In the genomic region with DNA sequence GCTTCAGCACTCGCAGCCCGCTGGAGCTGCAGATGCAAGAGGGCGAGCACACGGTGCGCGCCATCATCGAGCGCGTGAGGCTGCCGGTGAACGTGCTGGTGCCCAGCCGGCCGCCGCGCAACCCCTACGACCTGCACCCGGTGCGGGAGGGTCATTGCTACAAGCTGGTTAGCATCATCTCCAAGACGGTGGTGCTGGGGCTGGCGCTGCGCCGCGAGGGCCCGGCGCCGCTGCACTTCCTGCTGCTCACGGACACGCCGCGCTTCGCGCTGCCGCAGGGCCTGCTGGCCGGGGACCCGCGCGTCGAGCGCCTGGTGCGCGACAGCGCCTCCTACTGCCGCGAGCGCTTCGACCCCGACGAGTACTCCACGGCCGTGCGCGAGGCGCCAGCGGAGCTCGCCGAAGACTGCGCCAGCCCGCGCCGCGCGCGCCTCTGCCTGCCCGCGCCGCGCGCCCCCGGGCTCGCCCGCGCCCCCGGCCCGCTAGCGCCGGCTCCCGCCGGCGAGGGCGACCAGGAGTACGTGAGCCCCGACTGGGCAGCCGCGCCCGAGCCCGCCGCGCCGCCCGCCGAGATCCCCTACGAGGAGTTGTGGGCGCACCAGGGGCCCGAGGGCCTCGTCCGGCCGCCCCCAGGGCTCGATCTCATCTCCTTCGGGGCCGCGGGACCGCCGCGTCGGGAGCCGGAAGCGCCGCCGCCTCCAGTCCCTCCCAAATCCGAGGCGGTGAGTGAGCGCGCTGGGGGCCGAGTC, we compare ENCODE assay signal across 9 cellular contexts. TPM values are rescaled to one million over a fixed set of nuclear protein-coding genes. Genes with fewer than 3 reads are reported as not detected.
A peak's percentile ranks its signal among the peaks of the same experiment; 100 is the strongest.
DNase-seq lines count a peak whose midpoint lies in the region; ATAC-seq lines count a peak whose summit lies in the region.
"Had no signal": no experiment of that assay in that cellular context is flagged by ENCODE, and none has a peak within 500 bp of the region (broad histone marks: within the 10 kb centered on the region; RNA-seq: fewer than 3 reads in every experiment).

No MANE protein-coding gene starts in this region.

- ATAC-seq in GM19397 (IDR thresholded peaks at IDR 0.05; ENCODE audit: unreplicated experiment) (peak; percentile 79), memory B cell (ENCODE audit: low read depth) (peak; percentile 97), GM18870 (IDR thresholded peaks at IDR 0.05; ENCODE audit: unreplicated experiment) (no peak)

- H4K20me1 ChIP-seq in BLaER1 treated with 17β-estradiol and CSF1 and Interleukin-3, amounts not matched to agents 10 nM and 100 nM = peaks cover 0 to 31% (median 2%) of the 10 kb centered on the region in 11 experiments; a peak in 8 of 22 replicates

- H3K27ac ChIP-seq in BLaER1 treated with 17β-estradiol and CSF1 and Interleukin-3, amounts not matched to agents 10 nM and 100 nM = peak overlapping the region; percentile 58 to 87 (median 78); a peak in 21 of 22 replicates
- H3K27ac ChIP-seq in HUES64 (ENCODE audit: low read depth, low read length) = no peak overlapping the region
- H3K27ac ChIP-seq: KMS-11 had no signal

- 3% methylated on average over 114 of the region's 114 CpGs for WGBS in HUES64

- H3K9me3 Mint-ChIP-seq in memory B cell = no peaks in the 10 kb centered on the region

- peak overlapping the region; percentile 31 for H3K27ac Mint-ChIP-seq in memory B cell

- H3K36me3 Mint-ChIP-seq in memory B cell = no peaks in the 10 kb centered on the region

- H3K27me3 Mint-ChIP-seq in memory B cell = peaks cover 8% of the 10 kb centered on the region

- peaks cover 13% of the 10 kb centered on the region for H3K4me1 Mint-ChIP-seq in memory B cell

- peak overlapping the region; percentile 78 to 96 (median 89) for H3K4me2 ChIP-seq in BLaER1 treated with 17β-estradiol and CSF1 and Interleukin-3, amounts not matched to agents 10 nM and 100 nM
- H3K4me2 ChIP-seq: KMS-11 had no signal

- peak overlapping the region; percentile 78 for H3K4me3 Mint-ChIP-seq in memory B cell

- H3K9ac ChIP-seq in BLaER1 treated with 17β-estradiol and CSF1 and Interleukin-3, amounts not matched to agents 10 nM and 100 nM = peak overlapping the region; percentile 70 to 88 (median 84)
- peak overlapping the region; percentile 69 for H3K9ac ChIP-seq in HUES64 (ENCODE audit: low read depth, low read length)
- H3K9ac ChIP-seq: KMS-11 had no signal

- DNase-seq in activated CD4-positive, alpha-beta T cell treated with anti-CD3 and anti-CD28 coated beads for 4 hours = peak; percentile 83 to 84
- DNase-seq in dermis microvascular lymphatic vessel endothelial cell (ENCODE audit: low read depth in 2 of 2) = peak; percentile 43 to 83
- peak; percentile 81 to 82 for DNase-seq in memory B cell (ENCODE audit: low spot score in 2 of 2)
- DNase-seq in stimulated activated CD8-positive, alpha-beta memory T cell treated with anti-CD3 and anti-CD28 coated beads, Interleukin-12 subunit alpha, Interleukin-12 subunit beta, amount 100 ng/mL, for 4 hours (ENCODE audit: low read depth) = peak; percentile 76

- H3K36me3 ChIP-seq in BLaER1 treated with 17β-estradiol and CSF1 and Interleukin-3, amounts not matched to agents 10 nM and 100 nM = peaks cover 0 to 16% (median 1%) of the 10 kb centered on the region in 11 experiments; a peak in 8 of 22 replicates
- H3K36me3 ChIP-seq in HUES64 (ENCODE audit: insufficient read depth, low read length) = peaks cover 16% of the 10 kb centered on the region

- peak overlapping the region; percentile 63 to 76 (median 68) for H3K4me3 ChIP-seq in BLaER1 treated with 17β-estradiol and CSF1 and Interleukin-3, amounts not matched to agents 10 nM and 100 nM
- peak overlapping the region; percentile 53 for H3K4me3 ChIP-seq in HUES64 (ENCODE audit: low read length)

- H3K9me3 ChIP-seq in BLaER1 treated with 17β-estradiol and CSF1 and Interleukin-3, amounts not matched to agents 10 nM and 100 nM (replicated peaks in 1 of 11) = no peaks in the 10 kb centered on the region
- H3K9me3 ChIP-seq in HUES64 (ENCODE audit: insufficient read depth, low read depth, low read length) = no peaks in the 10 kb centered on the region

- peaks cover 30 to 60% (median 43%) of the 10 kb centered on the region in 11 experiments for H3K27me3 ChIP-seq in BLaER1 treated with 17β-estradiol and CSF1 and Interleukin-3, amounts not matched to agents 10 nM and 100 nM
- peaks cover 19% of the 10 kb centered on the region for H3K27me3 ChIP-seq in HUES64 (ENCODE audit: insufficient read depth, low read length)

- peaks cover 22 to 38% (median 29%) of the 10 kb centered on the region in 10 experiments for H3K4me1 ChIP-seq in BLaER1 treated with 17β-estradiol and CSF1 and Interleukin-3, amounts not matched to agents 10 nM and 100 nM
- peaks cover 5% of the 10 kb centered on the region; the same call in 1 of the 2 replicates for H3K4me1 ChIP-seq in HUES64 (ENCODE audit: insufficient read depth, low read length)

RNA-seq across cellular contexts. Expression of a gene that starts 11.8 kb away (rescaled TPM):
- 11.9 TPM for polyA plus RNA-seq in HUES64 (2013, experiment 1 of 2)
- 12.9 TPM for polyA plus RNA-seq in HUES64 (2013, experiment 2 of 2)
- 0.13 and 0.51 TPM in 2 replicates for total RNA-seq in dermis microvascular lymphatic vessel endothelial cell

RNA-seq across cellular contexts. Expression of a gene that starts 59.7 kb away (rescaled TPM):
- 74.3 TPM for polyA plus RNA-seq in HUES64 (2013, experiment 1 of 2)
- 89.3 TPM for polyA plus RNA-seq in HUES64 (2013, experiment 2 of 2)
- total RNA-seq in dermis microvascular lymphatic vessel endothelial cell = 157 and 161 TPM in 2 replicates
